In genomic region chr19:50777830-50778303, GRCh38 we compare ENCODE assay signal across 13 cellular contexts. TPM values are rescaled to one million over a fixed set of nuclear protein-coding genes. Genes with fewer than 3 reads are reported as not detected.
DNase-seq lines count a peak whose midpoint lies in the region; ATAC-seq, FAIRE-seq and TF ChIP-seq lines count a peak whose summit lies in the region.
"Had no signal": no experiment of that assay in that cellular context is flagged by ENCODE, and none has a peak within 500 bp of the region (broad histone marks: within the 10 kb centered on the region; RNA-seq: fewer than 3 reads in every experiment).

No MANE protein-coding gene starts in this region.

- CTCF ChIA-PET in GM10248 (lab: Yijun Ruan, JAX): interaction anchor here (1.2 kb wide), 1 partner anchor 421 kb away, joined by 3 read pairs; no protein-coding TSS in a partner anchor
- CTCF ChIA-PET in K562 (lab: Yijun Ruan, JAX; ENCODE audit: low intra/inter-chr PET ratio): interaction anchor here (0.9 kb wide), 1 partner anchor 53 kb away, joined by 5 read pairs; no protein-coding TSS in a partner anchor

- H2AFZ ChIP-seq in K562 (ENCODE audit: low read depth, low read length) (peak overlapping the region; percentile 35; the same call in 1 of the 2 replicates), osteoblast (ENCODE audit: low read length) (no peak overlapping the region)

- no peak for TF ChIP-seq EP300 in K562 (IDR thresholded peaks at IDR 0.05; ENCODE audit: low read length)

- POLR2A ChIA-PET in GM10248 (lab: Yijun Ruan, JAX) (no interaction called here), K562 (lab: Yijun Ruan, JAX) (interaction anchor here (1.3 to 2.9 kb wide), 3 partner anchors 15 to 55 kb away, joined by 4 to 13 read pairs (median 10); partner anchors contain the start of gene CLEC11A)

- ATAC-seq in K562: peak; percentile 59
- ATAC-seq: Right ventricle myocardium inferior had no signal

- TF ChIP-seq CTCF in GM10248 (IDR thresholded peaks at IDR 0.05; ENCODE audit: control extremely low read depth, extremely low read depth, low read depth, missing control alignments) (no peak), NB4 (IDR thresholded peaks at IDR 0.05; ENCODE audit: low read depth, low read length) (no peak), K562 (IDR thresholded peaks at IDR 0.05 in 2 of 3, conservative IDR thresholded peaks at IDR 0.05 in 1 of 3; ENCODE audit: insufficient read depth in 2 of 3, low read depth in 1 of 3, low read length in 3 of 3) (no peak), osteoblast (IDR thresholded peaks at IDR 0.05; ENCODE audit: extremely low read depth, low read depth, low read length) (no peak)

- peak overlapping the region; percentile 44 for H3K4me2 ChIP-seq in K562 (ENCODE audit: insufficient read depth, low read length)
- peak overlapping the region; percentile 11 for H3K4me2 ChIP-seq in osteoblast (ENCODE audit: insufficient read depth, low read length)

- H3K79me2 ChIP-seq in K562 (ENCODE audit: control insufficient read depth, insufficient read depth, low read length): no peaks in the 10 kb centered on the region
- H3K79me2 ChIP-seq in osteoblast (ENCODE audit: insufficient read depth, low read length): no peaks in the 10 kb centered on the region

- intact Hi-C loops in K562 (cut with micrococcal nuclease): no loop called here

- H3K4me1 ChIP-seq in K562 (replicated peaks in 1 of 2; ENCODE audit: control insufficient read depth in 2 of 2, insufficient read depth in 2 of 2, low read length in 2 of 2): peaks cover 25 to 32% of the 10 kb centered on the region in 2 experiments; a peak in 4 of 5 replicates
- H3K4me1 ChIP-seq in osteoblast (ENCODE audit: insufficient read depth, low read length): peaks cover 9% of the 10 kb centered on the region

- H3K36me3 ChIP-seq in K562 (ENCODE audit: control insufficient read depth, insufficient read depth, low read length) (no peaks in the 10 kb centered on the region), osteoblast (ENCODE audit: insufficient read depth, low read length) (no peaks in the 10 kb centered on the region)

- WGBS in K562 (ENCODE audit: insufficient coverage, low coverage, missing lambda C conversion rate): 7% methylated on average over 30 of the region's 30 CpGs

- H3K9me1 ChIP-seq in K562 (ENCODE audit: control insufficient read depth, insufficient read depth, low read length): no peaks in the 10 kb centered on the region

- in situ Hi-C loops in K562 (cut with MboI): no loop called here

- H4K20me1 ChIP-seq in K562 (replicated peaks; ENCODE audit: control insufficient read depth, insufficient read depth, low read length) (no peaks in the 10 kb centered on the region), osteoblast (ENCODE audit: insufficient read depth, low read length) (no peaks in the 10 kb centered on the region)

- DNase-seq in GM10248 (ENCODE audit: extremely low spot score): peak; percentile 5
- DNase-seq in NB4 (ENCODE audit: low read depth): peak; percentile 75
- DNase-seq in K562 (ENCODE audit: extremely low read depth in 1 of 4, low spot score in 3 of 4): peak in 1 of 4 experiments; percentile 55
- peak; percentile 74 for DNase-seq in osteoblast (ENCODE audit: insufficient read length, low spot score, missing footprints)
- DNase-seq in NCI-H526 (lab: John Stamatoyannopoulos, UW): no peak
- no peak for DNase-seq in kidney glomerular epithelial cell (lab: John Stamatoyannopoulos, UW)
- no peak for DNase-seq in middle frontal gyrus (ENCODE audit: extremely low spot score, low spot score)
- DNase-seq: activated naive CD8-positive, alpha-beta T cell treated with anti-CD3 and anti-CD28 coated beads, Interleukin-2, amount 10 ng/mL, durations not matched to agents 7 days and 5 days; GDM1 had no signal

- H3K4me3 ChIP-seq in NB4 (ENCODE audit: low read depth, low read length): no peak overlapping the region
- 0 out of 2 replicates have a peak overlapping the region, but pooled peaks have one; percentile 4 for H3K4me3 ChIP-seq in K562
- H3K4me3 ChIP-seq in osteoblast (ENCODE audit: insufficient read depth, low read length): no peak overlapping the region

- TF ChIP-seq POLR2A in NB4 (IDR thresholded peaks at IDR 0.05; ENCODE audit: extremely low read depth, insufficient read length): no peak
- TF ChIP-seq POLR2A in K562 (conservative IDR thresholded peaks at IDR 0.05): no peak

- no peaks in the 10 kb centered on the region for H3K9me3 ChIP-seq in K562 (replicated peaks; ENCODE audit: control insufficient read depth, insufficient read depth, low read depth, low read length)
- no peaks in the 10 kb centered on the region for H3K9me3 ChIP-seq in osteoblast (ENCODE audit: low read depth, low read length)

- FAIRE-seq in K562 (lab: Jason Lieb, UNC): no peak
- FAIRE-seq: endometrium had no signal

- H3K27me3 ChIP-seq in K562 (ENCODE audit: control insufficient read depth in 2 of 2, insufficient read depth in 2 of 2, low read length in 2 of 2) (no peaks in the 10 kb centered on the region), osteoblast (ENCODE audit: insufficient read depth, low read length) (peaks cover 48% of the 10 kb centered on the region)

- H3K9ac ChIP-seq in K562 (ENCODE audit: insufficient read depth in 1 of 2, low read depth in 2 of 2, low read length in 2 of 2): peak overlapping the region in 1 of 2 experiments; percentile 82; a peak in 2 of 4 replicates

- no peak overlapping the region for H3K27ac ChIP-seq in K562 (ENCODE audit: extremely low read depth, low read depth, low read length)
- no peak overlapping the region for H3K27ac ChIP-seq in osteoblast (ENCODE audit: low read depth, low read length)

- no peak for TF ChIP-seq RAD21 in K562 (CRISPR knock-in tag; conservative IDR thresholded peaks at IDR 0.05 in 1 of 2, IDR thresholded peaks at IDR 0.05 in 1 of 2)

- BruUV-seq in K562 (replicated peaks; lab: Mats Ljungman, UMichigan): no TSS peak

RNA-seq across cellular contexts. Expression of gene GPR32, which starts 7.6 kb away (rescaled TPM):
- not detected in 2 replicates for total RNA-seq in K562 (2011; cell fraction: chromatin; rRNA removed; ENCODE audit: low replicate concordance)
- total RNA-seq in K562 (2011; cell fraction: nucleolus; rRNA removed): not detected in 2 replicates
- total RNA-seq in K562 (2011; cell fraction: nucleoplasm; rRNA removed): not detected in 2 replicates
- total RNA-seq in K562 (2014; rRNA removed): not detected in 2 replicates
- total RNA-seq in K562 (2014; rRNA removed; fragmentation: Illumina TruSeq; extraction: Trizol): not detected in 2 replicates
- total RNA-seq in K562 (2015; rRNA removed; fragmentation: Illumina TruSeq; extraction: Trizol): not detected in 2 replicates
- 0.18 TPM in 1 of 2 replicates, not detected in the other for total RNA-seq in K562 (2021)
- polyA plus RNA-seq in K562 (2011; rRNA removed): not detected in 2 replicates
- polyA plus RNA-seq in K562 (2011; cell fraction: cytosol; rRNA removed): not detected in 2 replicates
- not detected in 2 replicates for polyA plus RNA-seq in K562 (2011; cell fraction: nucleus; rRNA removed)
- polyA plus RNA-seq in K562 (2012): 0.07 and 0.12 TPM in 2 replicates
- polyA plus RNA-seq in K562 (2014; fragmentation: Illumina TruSeq; extraction: Trizol): not detected in 2 replicates
- polyA plus RNA-seq in K562 (2014; fragmentation: Nextera tagmentation; extraction: Ambion mirVana): not detected
- not detected in 2 replicates for polyA plus RNA-seq in K562 (2014; rRNA removed)
- polyA minus RNA-seq in K562 (2011; rRNA and poly(A)+ RNA removed): not detected in 2 replicates
- polyA minus RNA-seq in K562 (2011; cell fraction: cytosol; rRNA and poly(A)+ RNA removed): not detected in 2 replicates
- polyA minus RNA-seq in K562 (2011; cell fraction: nucleus; rRNA and poly(A)+ RNA removed): not detected in 2 replicates
- total RNA-seq in osteoblast: not detected in 2 replicates
- total RNA-seq: activated naive CD8-positive, alpha-beta T cell treated with anti-CD3 and anti-CD28 coated beads, Interleukin-2, amount 10 ng/mL, durations not matched to agents 7 days and 5 days; kidney epithelial cell; Right ventricle myocardium inferior; urinary bladder had no signal
- polyA plus RNA-seq: urinary bladder had no signal

RNA-seq across cellular contexts. Expression of gene ACP4, which starts 12.3 kb away (rescaled TPM):
- total RNA-seq in K562 (2011; cell fraction: chromatin; rRNA removed; ENCODE audit: low replicate concordance): not detected in 2 replicates
- total RNA-seq in K562 (2011; cell fraction: nucleolus; rRNA removed): not detected in 2 replicates
- total RNA-seq in K562 (2011; cell fraction: nucleoplasm; rRNA removed): not detected in 2 replicates
- total RNA-seq in K562 (2014; rRNA removed) (not detected in 2 replicates), K562 (2014; rRNA removed; fragmentation: Illumina TruSeq; extraction: Trizol) (not detected in 2 replicates), K562 (2015; rRNA removed; fragmentation: Illumina TruSeq; extraction: Trizol) (not detected in 2 replicates), K562 (2021) (not detected in 2 replicates), osteoblast (not detected in 2 replicates)
- polyA plus RNA-seq in K562 (2011; rRNA removed) (not detected in 2 replicates), K562 (2014; fragmentation: Illumina TruSeq; extraction: Trizol) (not detected in 2 replicates), K562 (2014; fragmentation: Nextera tagmentation; extraction: Ambion mirVana) (not detected), K562 (2014; rRNA removed) (not detected in 2 replicates)
- polyA plus RNA-seq in K562 (2011; cell fraction: cytosol; rRNA removed): not detected in 2 replicates
- polyA plus RNA-seq in K562 (2011; cell fraction: nucleus; rRNA removed): not detected in 2 replicates
- not detected in 2 replicates for polyA plus RNA-seq in K562 (2012)
- not detected in 2 replicates for polyA minus RNA-seq in K562 (2011; rRNA and poly(A)+ RNA removed)
- polyA minus RNA-seq in K562 (2011; cell fraction: cytosol; rRNA and poly(A)+ RNA removed): not detected in 2 replicates
- not detected in 2 replicates for polyA minus RNA-seq in K562 (2011; cell fraction: nucleus; rRNA and poly(A)+ RNA removed)
- total RNA-seq: activated naive CD8-positive, alpha-beta T cell treated with anti-CD3 and anti-CD28 coated beads, Interleukin-2, amount 10 ng/mL, durations not matched to agents 7 days and 5 days; kidney epithelial cell; Right ventricle myocardium inferior; urinary bladder had no signal
- polyA plus RNA-seq: urinary bladder had no signal

RNA-seq across cellular contexts. Expression of gene KLK1, which starts 45.7 kb away (rescaled TPM):
- 12.6 and 15.0 TPM in 2 replicates for total RNA-seq in K562 (2011; cell fraction: chromatin; rRNA removed; ENCODE audit: low replicate concordance)
- 8.7 and 9.7 TPM in 2 replicates for total RNA-seq in K562 (2011; cell fraction: nucleolus; rRNA removed)
- 14.8 and 17.8 TPM in 2 replicates for total RNA-seq in K562 (2011; cell fraction: nucleoplasm; rRNA removed)
- total RNA-seq in K562 (2014; rRNA removed) (1.2 and 3.1 TPM in 2 replicates), K562 (2014; rRNA removed; fragmentation: Illumina TruSeq; extraction: Trizol) (1.5 TPM in 2 replicates), K562 (2015; rRNA removed; fragmentation: Illumina TruSeq; extraction: Trizol) (0.87 and 1.3 TPM in 2 replicates), K562 (2021) (9.3 and 11.7 TPM in 2 replicates), osteoblast (not detected in 2 replicates)
- polyA plus RNA-seq in K562 (2011; rRNA removed) (9.6 and 13.5 TPM in 2 replicates), K562 (2014; fragmentation: Illumina TruSeq; extraction: Trizol) (14.3 and 15.4 TPM in 2 replicates), K562 (2014; fragmentation: Nextera tagmentation; extraction: Ambion mirVana) (10 to 100 TPM in 1 of 2 experiments, 1 to 10 TPM in 1; 9.1 to 10.3 TPM), K562 (2014; rRNA removed) (5.3 and 9.8 TPM in 2 replicates)
- 16.9 and 24.1 TPM in 2 replicates for polyA plus RNA-seq in K562 (2011; cell fraction: cytosol; rRNA removed)
- 23.3 and 36.6 TPM in 2 replicates for polyA plus RNA-seq in K562 (2011; cell fraction: nucleus; rRNA removed)
- polyA plus RNA-seq in K562 (2012): 13.7 and 31.9 TPM in 2 replicates
- 8.6 and 11.7 TPM in 2 replicates for polyA minus RNA-seq in K562 (2011; rRNA and poly(A)+ RNA removed)
- polyA minus RNA-seq in K562 (2011; cell fraction: cytosol; rRNA and poly(A)+ RNA removed): 8.4 and 11.9 TPM in 2 replicates
- 7.9 and 10.4 TPM in 2 replicates for polyA minus RNA-seq in K562 (2011; cell fraction: nucleus; rRNA and poly(A)+ RNA removed)
- total RNA-seq: kidney epithelial cell, urinary bladder had no signal

RNA-seq across cellular contexts. Expression of gene CLEC11A, which starts 54.7 kb away (rescaled TPM):
- total RNA-seq in K562 (2011; cell fraction: chromatin; rRNA removed; ENCODE audit: low replicate concordance): 0.69 and 6.7 TPM in 2 replicates
- total RNA-seq in K562 (2011; cell fraction: nucleolus; rRNA removed): 14.3 and 15.2 TPM in 2 replicates
- 7.3 and 8.3 TPM in 2 replicates for total RNA-seq in K562 (2011; cell fraction: nucleoplasm; rRNA removed)
- 32.7 and 34.8 TPM in 2 replicates for total RNA-seq in K562 (2014; rRNA removed)
- 2.5 and 2.7 TPM in 2 replicates for total RNA-seq in K562 (2014; rRNA removed; fragmentation: Illumina TruSeq; extraction: Trizol)
- 16.1 and 16.7 TPM in 2 replicates for total RNA-seq in K562 (2015; rRNA removed; fragmentation: Illumina TruSeq; extraction: Trizol)
- 31.3 and 31.4 TPM in 2 replicates for total RNA-seq in K562 (2021)
- 3.0 and 17.4 TPM in 2 replicates for polyA plus RNA-seq in K562 (2011; rRNA removed)
- 26.3 and 38.6 TPM in 2 replicates for polyA plus RNA-seq in K562 (2011; cell fraction: cytosol; rRNA removed)
- polyA plus RNA-seq in K562 (2011; cell fraction: nucleus; rRNA removed): 42.7 and 43.1 TPM in 2 replicates
- 32.9 and 74.8 TPM in 2 replicates for polyA plus RNA-seq in K562 (2012)
- polyA plus RNA-seq in K562 (2014; fragmentation: Illumina TruSeq; extraction: Trizol): 3.4 and 8.3 TPM in 2 replicates
- polyA plus RNA-seq in K562 (2014; fragmentation: Nextera tagmentation; extraction: Ambion mirVana): under 1 TPM; 0.39 to 0.46 TPM
- polyA plus RNA-seq in K562 (2014; rRNA removed): 31.8 and 43.9 TPM in 2 replicates
- polyA minus RNA-seq in K562 (2011; rRNA and poly(A)+ RNA removed): 0.49 and 1.0 TPM in 2 replicates
- polyA minus RNA-seq in K562 (2011; cell fraction: cytosol; rRNA and poly(A)+ RNA removed): 1.6 and 12.8 TPM in 2 replicates
- 5.9 and 7.9 TPM in 2 replicates for polyA minus RNA-seq in K562 (2011; cell fraction: nucleus; rRNA and poly(A)+ RNA removed)
- 19.7 and 23.5 TPM in 2 replicates for total RNA-seq in osteoblast

RNA-seq across cellular contexts. Expression of gene KLK15, which starts 55.5 kb away (rescaled TPM):
- total RNA-seq in K562 (2011; cell fraction: chromatin; rRNA removed; ENCODE audit: low replicate concordance): not detected in 2 replicates
- total RNA-seq in K562 (2011; cell fraction: nucleolus; rRNA removed): not detected in 2 replicates
- not detected in 2 replicates for total RNA-seq in K562 (2011; cell fraction: nucleoplasm; rRNA removed)
- total RNA-seq in K562 (2014; rRNA removed) (not detected in 2 replicates), K562 (2014; rRNA removed; fragmentation: Illumina TruSeq; extraction: Trizol) (not detected in 2 replicates), K562 (2015; rRNA removed; fragmentation: Illumina TruSeq; extraction: Trizol) (not detected in 2 replicates), K562 (2021) (not detected in 2 replicates), osteoblast (not detected in 2 replicates)
- polyA plus RNA-seq in K562 (2011; rRNA removed) (not detected in 2 replicates), K562 (2014; fragmentation: Illumina TruSeq; extraction: Trizol) (not detected in 2 replicates), K562 (2014; fragmentation: Nextera tagmentation; extraction: Ambion mirVana) (not detected), K562 (2014; rRNA removed) (not detected in 2 replicates)
- polyA plus RNA-seq in K562 (2011; cell fraction: cytosol; rRNA removed): not detected in 2 replicates
- polyA plus RNA-seq in K562 (2011; cell fraction: nucleus; rRNA removed): not detected in 2 replicates
- not detected in 2 replicates for polyA plus RNA-seq in K562 (2012)
- polyA minus RNA-seq in K562 (2011; rRNA and poly(A)+ RNA removed): not detected in 2 replicates
- polyA minus RNA-seq in K562 (2011; cell fraction: cytosol; rRNA and poly(A)+ RNA removed): not detected in 2 replicates
- polyA minus RNA-seq in K562 (2011; cell fraction: nucleus; rRNA and poly(A)+ RNA removed): not detected in 2 replicates
- total RNA-seq: activated naive CD8-positive, alpha-beta T cell treated with anti-CD3 and anti-CD28 coated beads, Interleukin-2, amount 10 ng/mL, durations not matched to agents 7 days and 5 days; kidney epithelial cell; Right ventricle myocardium inferior; urinary bladder had no signal
- polyA plus RNA-seq: urinary bladder had no signal

Comparison
In these comparisons a context has a peak if more than half of its experiments do, and no peak if none do; other contexts are left out.
1. DNase-seq: peak in GM10248 (single experiment), NB4 (single experiment) and osteoblast (single experiment); none in NCI-H526 (0 of 2), kidney glomerular epithelial cell (single experiment) and middle frontal gyrus (single experiment).